ENCODE assay signal across 1 cellular context in genomic region chr1:200253774-200254495, GRCh38.
TF ChIP-seq lines count a peak whose summit lies in the region.

No MANE protein-coding gene starts in this region.

TF ChIP-seq in GM12878, 131 proteins besides CTCF, POLR2A, EP300 and RAD21 (continued from another document):
- TF ChIP-seq HDAC6 (IDR thresholded peaks at IDR 0.05; ENCODE audit: unreplicated experiment) = no peak
- no peak for TF ChIP-seq RFX5 (IDR thresholded peaks at IDR 0.05; ENCODE audit: low read depth, low read length)
- TF ChIP-seq BCLAF1 (IDR thresholded peaks at IDR 0.05) = no peak
- TF ChIP-seq ATF3 (IDR thresholded peaks at IDR 0.05; ENCODE audit: borderline replicate concordance, extremely low read depth, low read depth, low read length) = no peak
- TF ChIP-seq POLR2AphosphoS5 (IDR thresholded peaks at IDR 0.05; ENCODE audit: low read length) = no peak
- TF ChIP-seq SREBF1 (IDR thresholded peaks at IDR 0.05; ENCODE audit: low read length) = no peak
- TF ChIP-seq DPF2 (IDR thresholded peaks at IDR 0.05) = no peak
- TF ChIP-seq PML (IDR thresholded peaks at IDR 0.05; ENCODE audit: low read length) = no peak
- no peak for TF ChIP-seq HCFC1 (IDR thresholded peaks at IDR 0.05; ENCODE audit: low read length)
- no peak for TF ChIP-seq BACH1 (IDR thresholded peaks at IDR 0.05; ENCODE audit: borderline replicate concordance)
- no peak for TF ChIP-seq NRF1 (conservative IDR thresholded peaks at IDR 0.05; ENCODE audit: low read depth, low read length)
- no peak for TF ChIP-seq RAD51 (IDR thresholded peaks at IDR 0.05)
- no peak for TF ChIP-seq RBBP5 (conservative IDR thresholded peaks at IDR 0.05)
- no peak for TF ChIP-seq NFYA (IDR thresholded peaks at IDR 0.05; ENCODE audit: borderline replicate concordance, low read depth, low read length)
- TF ChIP-seq TCF3 (IDR thresholded peaks at IDR 0.05; ENCODE audit: borderline replicate concordance, insufficient read depth, low read depth, low read length) = no peak
- peak; percentile 90 for TF ChIP-seq ATF2 (IDR thresholded peaks at IDR 0.05; ENCODE audit: low read length)
- TF ChIP-seq JUNB (IDR thresholded peaks at IDR 0.05) = peak; percentile 68; the same call in 1 of the 2 replicates
- TF ChIP-seq NFIC (IDR thresholded peaks at IDR 0.05; ENCODE audit: low read depth, low read length) = peak; percentile 93
